In the genomic region with DNA sequence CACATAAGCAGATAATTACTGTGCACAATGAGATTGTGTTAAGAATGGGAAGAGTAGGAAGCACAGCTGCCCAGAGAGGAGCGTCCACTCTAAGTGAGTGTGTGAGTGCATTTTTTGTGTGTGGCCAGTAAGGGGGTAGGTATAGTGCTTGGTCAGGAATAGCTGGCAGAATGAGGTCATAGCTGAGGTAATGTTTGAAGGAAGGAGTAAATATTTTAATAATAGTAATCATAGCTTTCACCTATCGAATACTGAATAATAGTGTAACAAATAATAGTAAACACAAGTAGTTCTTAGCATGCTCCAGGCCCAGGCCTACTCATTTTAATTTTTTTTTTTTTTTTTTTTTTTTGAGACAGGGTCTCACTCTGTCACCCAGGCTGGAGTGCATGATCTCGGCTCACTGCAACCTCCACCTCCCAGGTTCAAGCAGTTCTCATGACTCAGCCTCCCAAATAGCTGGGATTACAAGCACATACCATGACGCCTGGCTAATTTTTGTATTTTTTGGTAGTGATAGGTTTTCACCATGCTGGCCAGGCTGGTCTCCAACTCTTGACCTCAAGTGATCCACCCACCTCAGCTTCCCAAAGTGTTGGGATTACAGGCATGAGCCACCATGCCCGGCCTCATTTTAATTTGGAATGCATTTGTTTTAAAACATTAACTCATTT, we compare ENCODE assay signal across 2 cellular contexts. TPM values are rescaled to one million over a fixed set of nuclear protein-coding genes. Genes with fewer than 3 reads are reported as not detected.
"Had no signal": no experiment of that assay in that cellular context is flagged by ENCODE, and none has a peak within 500 bp of the region (broad histone marks: within the 10 kb centered on the region; RNA-seq: fewer than 3 reads in every experiment).

No MANE protein-coding gene starts in this region.

RNA-seq across cellular contexts. Expression of a gene that starts 49.0 kb away (rescaled TPM):
- total RNA-seq: activated T-helper 1 cell treated with anti-CD3 and anti-CD28 coated beads, Interleukin-12 subunit alpha, Interleukin-12 subunit beta, Interleukin-2, Interleukin-4 antibody, amounts not matched to agents 30 ng/mL and 10 ng/mL and 1 ng/mL, durations not matched to agents 14 hours and 24 hours and 36 hours; activated T-helper 2 cell treated with anti-CD3 and anti-CD28 coated beads, Interferon-gamma antibody, Interleukin-2, Interleukin-4, amounts not matched to agents 10 μg/mL and 5 μg/mL and 100 μg/mL, durations not matched to agents 14 hours and 24 hours and 36 hours had no signal
